ENCODE assay signal across 18 cellular contexts in genomic region chr9:80556631-80557030, GRCh38.
"Had no signal": no experiment of that assay in that cellular context is flagged by ENCODE, and none has a peak within 500 bp of the region (broad histone marks: within the 10 kb centered on the region; RNA-seq: fewer than 3 reads in every experiment).

No MANE protein-coding gene starts in this region.

- H3K27ac ChIP-seq: ascending aorta, colonic mucosa, right atrium auricular region, SJSA1, suprapubic skin had no signal

- H3K4me1 Mint-ChIP-seq: activated CD4-positive, alpha-beta T cell treated with anti-CD3 and anti-CD28 coated beads, Interleukin-2, amount 10 ng/mL, durations not matched to agents 24 days and 14 days; nephron had no signal

- H3K9me3 ChIP-seq: ascending aorta, colonic mucosa, right atrium auricular region, SJSA1, suprapubic skin had no signal

- H3K4me3 Mint-ChIP-seq: activated CD4-positive, alpha-beta T cell treated with anti-CD3 and anti-CD28 coated beads, Interleukin-2, amount 10 ng/mL, durations not matched to agents 24 days and 14 days; nephron; stimulated activated naive CD8-positive, alpha-beta T cell treated with anti-CD3 and anti-CD28 coated beads, Interleukin-15, Interleukin-2, amounts not matched to agents 100 ng/mL and 50 ng/mL, for 24 hours had no signal

- H3K27me3 Mint-ChIP-seq: activated CD4-positive, alpha-beta T cell treated with anti-CD3 and anti-CD28 coated beads, Interleukin-2, amount 10 ng/mL, durations not matched to agents 24 days and 14 days; progenitor cell of endocrine pancreas; stimulated activated naive CD8-positive, alpha-beta T cell treated with anti-CD3 and anti-CD28 coated beads, Interleukin-15, Interleukin-2, amounts not matched to agents 100 ng/mL and 50 ng/mL, for 24 hours had no signal

- DNase-seq: activated CD4-positive, alpha-beta T cell treated with anti-CD3 and anti-CD28 coated beads, Interleukin-2, amount 10 ng/mL, durations not matched to agents 24 days and 14 days; activated CD4-positive, CD25-positive, alpha-beta regulatory T cell; activated naive CD4-positive, alpha-beta T cell treated with Interleukin-2 at 50 U/mL for 16 hours; activated T-cell treated with anti-CD3 and anti-CD28 coated beads for 4 hours; caudate nucleus; colonic mucosa; glutamatergic neuron; hypothalamus; nucleus accumbens; SW 1271; trophoblast cell had no signal

- H3K4me1 ChIP-seq: ascending aorta, colonic mucosa, right atrium auricular region, SJSA1, suprapubic skin had no signal

- H3K36me3 ChIP-seq: ascending aorta, colonic mucosa, right atrium auricular region, SJSA1, suprapubic skin had no signal

- H3K27me3 ChIP-seq: ascending aorta, colonic mucosa, right atrium auricular region, SJSA1, suprapubic skin had no signal

- H3K27ac Mint-ChIP-seq: activated CD4-positive, alpha-beta T cell treated with anti-CD3 and anti-CD28 coated beads, Interleukin-2, amount 10 ng/mL, durations not matched to agents 24 days and 14 days; nephron; progenitor cell of endocrine pancreas; stimulated activated naive CD8-positive, alpha-beta T cell treated with anti-CD3 and anti-CD28 coated beads, Interleukin-15, Interleukin-2, amounts not matched to agents 100 ng/mL and 50 ng/mL, for 24 hours had no signal

- H3K9me3 Mint-ChIP-seq: activated CD4-positive, alpha-beta T cell treated with anti-CD3 and anti-CD28 coated beads, Interleukin-2, amount 10 ng/mL, durations not matched to agents 24 days and 14 days; nephron had no signal

- H3K4me3 ChIP-seq: ascending aorta, colonic mucosa, right atrium auricular region, SJSA1, suprapubic skin had no signal
